21 cellular contexts compared by ENCODE assay signal in genomic region chr14:92632546-92633273, GRCh38.
DNase-seq lines count a peak whose midpoint lies in the region; ATAC-seq and TF ChIP-seq lines count a peak whose summit lies in the region.
"Had no signal": no experiment of that assay in that cellular context is flagged by ENCODE, and none has a peak within 500 bp of the region (broad histone marks: within the 10 kb centered on the region; RNA-seq: fewer than 3 reads in every experiment).

No MANE protein-coding gene starts in this region.

- peaks cover 4% of the 10 kb centered on the region for H3K36me3 Mint-ChIP-seq in activated naive CD4-positive, alpha-beta T cell treated with anti-CD3 and anti-CD28 coated beads, Interleukin-2, amount 50 U/mL, for 24 hours
- H3K36me3 Mint-ChIP-seq in activated naive CD4-positive, alpha-beta T cell treated with anti-CD3 and anti-CD28 coated beads for 36 hours (ENCODE audit: low read depth), result peaks cover 4% of the 10 kb centered on the region
- peaks cover 7% of the 10 kb centered on the region for H3K36me3 Mint-ChIP-seq in chondrocyte (ENCODE audit: low read depth)
- H3K36me3 Mint-ChIP-seq in natural killer cell treated with Interleukin-12 subunit alpha and Interleukin-12 subunit beta and Interleukin-15 and Interleukin-18, amount 100 ng/mL, for 72 hours, result peaks cover 12% of the 10 kb centered on the region

- H3K4me1 ChIP-seq in upper lobe of right lung, result peaks cover 5% of the 10 kb centered on the region
- no peaks in the 10 kb centered on the region; the same call in 1 of the 2 replicates for H3K4me1 ChIP-seq in PC-3 (ENCODE audit: insufficient read depth, low read length)
- H3K4me1 ChIP-seq: colonic mucosa, foreskin keratinocyte had no signal

- no TSS peak for BruUV-seq in PC-3 (replicated peaks; lab: Mats Ljungman, UMichigan)

- CTCF ChIA-PET in activated naive CD4-positive, alpha-beta T cell treated with anti-CD3 and anti-CD28 coated beads for 36 hours (lab: Charles Lee), result interaction anchor here (0.7 to 3.5 kb wide), 2 partner anchors 18 to 77 kb away, joined by 3 to 22 read pairs; no protein-coding TSS in a partner anchor
- CTCF ChIA-PET in PC-3 (lab: Charles Lee), result no interaction called here

- H3K27ac ChIP-seq in upper lobe of right lung, result no peak overlapping the region
- H3K27ac ChIP-seq in PC-3 (ENCODE audit: low read length), result no peak overlapping the region
- H3K27ac ChIP-seq: colonic mucosa, foreskin keratinocyte, ovary had no signal

- no peaks in the 10 kb centered on the region for H4K20me1 ChIP-seq in PC-3 (ENCODE audit: low read length)

- H3K27me3 ChIP-seq in upper lobe of right lung (no peaks in the 10 kb centered on the region), PC-3 (ENCODE audit: low read length) (no peaks in the 10 kb centered on the region)
- H3K27me3 ChIP-seq: colonic mucosa, foreskin keratinocyte, ovary had no signal

- H3K9ac ChIP-seq in PC-3 (ENCODE audit: low read length), result no peak overlapping the region

- H3K9me2 ChIP-seq in PC-3 (replicated peaks; ENCODE audit: low read length), result no peaks in the 10 kb centered on the region

- peaks cover 1% of the 10 kb centered on the region for H3K9me3 ChIP-seq in upper lobe of right lung
- peaks cover 3% of the 10 kb centered on the region; the same call in 1 of the 2 replicates for H3K9me3 ChIP-seq in PC-3 (ENCODE audit: low read length)
- H3K9me3 ChIP-seq: colonic mucosa, ovary had no signal

- no peaks in the 10 kb centered on the region for H3K27me3 Mint-ChIP-seq in activated naive CD4-positive, alpha-beta T cell treated with anti-CD3 and anti-CD28 coated beads, Interleukin-2, amount 50 U/mL, for 24 hours
- H3K27me3 Mint-ChIP-seq in activated naive CD4-positive, alpha-beta T cell treated with anti-CD3 and anti-CD28 coated beads for 36 hours (ENCODE audit: low read depth), result no peaks in the 10 kb centered on the region
- no peaks in the 10 kb centered on the region for H3K27me3 Mint-ChIP-seq in chondrocyte (ENCODE audit: low read depth)
- no peaks in the 10 kb centered on the region for H3K27me3 Mint-ChIP-seq in natural killer cell treated with Interleukin-12 subunit alpha and Interleukin-12 subunit beta and Interleukin-15 and Interleukin-18, amount 100 ng/mL, for 72 hours
- H3K27me3 Mint-ChIP-seq: activated naive CD8-positive, alpha-beta T cell; CD4-positive, alpha-beta T cell had no signal

- POLR2A ChIA-PET in PC-3 (lab: Charles Lee; ENCODE audit: unreplicated experiment), result interaction anchor here (0.6 kb wide), 1 partner anchor 527 kb away, joined by 3 read pairs; the partner anchor contains the start of gene ATXN3

- no peak overlapping the region for H2AFZ ChIP-seq in PC-3 (ENCODE audit: low read length)

- H3F3A ChIP-seq in PC-3 (ENCODE audit: low read length, unreplicated experiment), result no peaks in the 10 kb centered on the region

- H3K79me2 ChIP-seq in PC-3 (ENCODE audit: low read length), result no peaks in the 10 kb centered on the region

- H3K4me1 Mint-ChIP-seq in activated naive CD4-positive, alpha-beta T cell treated with anti-CD3 and anti-CD28 coated beads, Interleukin-2, amount 50 U/mL, for 24 hours, result peaks cover 19% of the 10 kb centered on the region
- H3K4me1 Mint-ChIP-seq in activated naive CD4-positive, alpha-beta T cell treated with anti-CD3 and anti-CD28 coated beads for 36 hours (ENCODE audit: low read depth), result peaks cover 8% of the 10 kb centered on the region
- peaks cover 5% of the 10 kb centered on the region for H3K4me1 Mint-ChIP-seq in chondrocyte (ENCODE audit: low read depth)
- H3K4me1 Mint-ChIP-seq in natural killer cell treated with Interleukin-12 subunit alpha and Interleukin-12 subunit beta and Interleukin-15 and Interleukin-18, amount 100 ng/mL, for 72 hours (ENCODE audit: low read depth in 2 of 2), result peaks cover 30% of the 10 kb centered on the region in 2 donors

- H3K36me3 ChIP-seq in upper lobe of right lung (no peaks in the 10 kb centered on the region), PC-3 (ENCODE audit: low read depth, low read length) (peaks cover 6% of the 10 kb centered on the region; the same call in 1 of the 2 replicates)
- H3K36me3 ChIP-seq: colonic mucosa, ovary had no signal

- DNase-seq in activated naive CD4-positive, alpha-beta T cell treated with anti-CD3 and anti-CD28 coated beads for 36 hours, result no peak
- DNase-seq in chondrocyte (ENCODE audit: low spot score) (peak; percentile 78), upper lobe of right lung (no peak), PC-3 (no peak)
- no peak for DNase-seq in natural killer cell treated with Interleukin-12 subunit alpha and Interleukin-12 subunit beta and Interleukin-15 and Interleukin-18, amount 100 ng/mL, for 72 hours (ENCODE audit: low spot score)
- DNase-seq: activated T-cell treated with anti-CD3 and anti-CD28 coated beads, Interleukin-2, amount 50 U/mL, for 4 hours; CD4-positive, alpha-beta T cell; colonic mucosa; DND-41; foreskin keratinocyte; GOT3; mucosa of descending colon; NCI-H1048; NCI-H2081; NCI-H524; ovary; stimulated activated CD4-positive, alpha-beta T cell treated with anti-CD3 and anti-CD28 coated beads, Interleukin-2, amount 100 ng/mL, for 48 hours had no signal

- no peak overlapping the region for H3K4me3 Mint-ChIP-seq in activated naive CD4-positive, alpha-beta T cell treated with anti-CD3 and anti-CD28 coated beads, Interleukin-2, amount 50 U/mL, for 24 hours
- H3K4me3 Mint-ChIP-seq in activated naive CD4-positive, alpha-beta T cell treated with anti-CD3 and anti-CD28 coated beads for 36 hours, result no peak overlapping the region
- no peak overlapping the region for H3K4me3 Mint-ChIP-seq in chondrocyte (ENCODE audit: unreplicated experiment)
- H3K4me3 Mint-ChIP-seq in natural killer cell treated with Interleukin-12 subunit alpha and Interleukin-12 subunit beta and Interleukin-15 and Interleukin-18, amount 100 ng/mL, for 72 hours, result peak overlapping the region; percentile 23
- H3K4me3 Mint-ChIP-seq: activated naive CD8-positive, alpha-beta T cell; activated T-cell treated with anti-CD3 and anti-CD28 coated beads, Interleukin-2, amount 50 U/mL, for 4 hours; CD4-positive, alpha-beta T cell had no signal

- TF ChIP-seq CTCF in chondrocyte (IDR thresholded peaks at IDR 0.05) (no peak), upper lobe of right lung (IDR thresholded peaks at IDR 0.05) (no peak), PC-3 (conservative IDR thresholded peaks at IDR 0.05; ENCODE audit: low read depth, low read length) (no peak)

- H3K27ac Mint-ChIP-seq in activated naive CD4-positive, alpha-beta T cell treated with anti-CD3 and anti-CD28 coated beads, Interleukin-2, amount 50 U/mL, for 24 hours, result peak overlapping the region; percentile 53
- H3K27ac Mint-ChIP-seq in activated naive CD4-positive, alpha-beta T cell treated with anti-CD3 and anti-CD28 coated beads for 36 hours, result no peak overlapping the region
- H3K27ac Mint-ChIP-seq in chondrocyte (ENCODE audit: unreplicated experiment), result no peak overlapping the region
- peak overlapping the region; percentile 72 to 91 for H3K27ac Mint-ChIP-seq in natural killer cell treated with Interleukin-12 subunit alpha and Interleukin-12 subunit beta and Interleukin-15 and Interleukin-18, amount 100 ng/mL, for 72 hours
- H3K27ac Mint-ChIP-seq: CD4-positive, alpha-beta T cell had no signal

- H3K4me2 ChIP-seq in PC-3 (ENCODE audit: low read length), result no peak overlapping the region

- intact Hi-C loops in activated naive CD4-positive, alpha-beta T cell treated with anti-CD3 and anti-CD28 coated beads for 36 hours (cut with micrococcal nuclease), result no loop called here
- intact Hi-C loops in upper lobe of right lung (cut with DNase I) (no loop called here), PC-3 (cut with micrococcal nuclease) (no loop called here)

- no peaks in the 10 kb centered on the region for H3K9me3 Mint-ChIP-seq in activated naive CD4-positive, alpha-beta T cell treated with anti-CD3 and anti-CD28 coated beads, Interleukin-2, amount 50 U/mL, for 24 hours
- H3K9me3 Mint-ChIP-seq in activated naive CD4-positive, alpha-beta T cell treated with anti-CD3 and anti-CD28 coated beads for 36 hours, result peaks cover 4% of the 10 kb centered on the region
- peaks cover 4% of the 10 kb centered on the region for H3K9me3 Mint-ChIP-seq in chondrocyte (ENCODE audit: low read depth)
- H3K9me3 Mint-ChIP-seq in natural killer cell treated with Interleukin-12 subunit alpha and Interleukin-12 subunit beta and Interleukin-15 and Interleukin-18, amount 100 ng/mL, for 72 hours, result peaks cover 4% of the 10 kb centered on the region

- ATAC-seq in natural killer cell treated with Interleukin-12 subunit alpha and Interleukin-12 subunit beta and Interleukin-15 and Interleukin-18, amount 100 ng/mL, for 72 hours, result peak; percentile 4 to 59
- ATAC-seq in upper lobe of right lung (peak; percentile 10), HG03039 (IDR thresholded peaks at IDR 0.05; ENCODE audit: unreplicated experiment) (no peak), GM19467 (IDR thresholded peaks at IDR 0.05; ENCODE audit: unreplicated experiment) (no peak), PC-3 (no peak)
- ATAC-seq: activated T-cell treated with anti-CD3 and anti-CD28 coated beads, Interleukin-2, amount 50 U/mL, for 4 hours; foreskin keratinocyte had no signal

- no peak overlapping the region for H3K4me3 ChIP-seq in upper lobe of right lung
- H3K4me3 ChIP-seq in PC-3 (ENCODE audit: low read length), result no peak overlapping the region
- H3K4me3 ChIP-seq: colonic mucosa, mucosa of descending colon, ovary had no signal

Comparison
In these comparisons a context has a peak if more than half of its experiments do, and no peak if none do; other contexts are left out.
1. H3K27ac Mint-ChIP-seq: peak in activated naive CD4-positive, alpha-beta T cell treated with anti-CD3 and anti-CD28 coated beads, Interleukin-2, amount 50 U/mL, for 24 hours (single experiment) and natural killer cell treated with Interleukin-12 subunit alpha and Interleukin-12 subunit beta and Interleukin-15 and Interleukin-18, amount 100 ng/mL, for 72 hours (2 of 2); none in activated naive CD4-positive, alpha-beta T cell treated with anti-CD3 and anti-CD28 coated beads for 36 hours (single experiment) and chondrocyte (single experiment).
2. ATAC-seq: peak in natural killer cell treated with Interleukin-12 subunit alpha and Interleukin-12 subunit beta and Interleukin-15 and Interleukin-18, amount 100 ng/mL, for 72 hours (2 of 2) and upper lobe of right lung (single experiment); none in HG03039 (single experiment), GM19467 (single experiment) and PC-3 (single experiment).